Comparison of ENCODE assay signal across 9 cellular contexts in genomic region chr1:107058245-107059032, GRCh38. TPM values are rescaled to one million over a fixed set of nuclear protein-coding genes. Genes with fewer than 3 reads are reported as not detected.
DNase-seq lines count a peak whose midpoint lies in the region; ATAC-seq, FAIRE-seq and TF ChIP-seq lines count a peak whose summit lies in the region.
"Had no signal": no experiment of that assay in that cellular context is flagged by ENCODE, and none has a peak within 500 bp of the region (broad histone marks: within the 10 kb centered on the region; RNA-seq: fewer than 3 reads in every experiment).

No MANE protein-coding gene starts in this region.

- CTCF ChIA-PET in A673 (lab: Charles Lee) = no interaction called here
- CTCF ChIA-PET in activated CD4-positive, alpha-beta memory T cell treated with anti-CD3 and anti-CD28 coated beads, Interleukin-2, amount 10 ng/mL, durations not matched to agents 7 days and 5 days (lab: Charles Lee) = no interaction called here

- H3K4me1 ChIP-seq in A673 (ENCODE audit: insufficient read depth, low read length, poor library complexity, severe bottlenecking) = peaks cover 13% of the 10 kb centered on the region

- H3K27me3 ChIP-seq in A673 (replicated peaks; ENCODE audit: insufficient read depth, low read depth, low read length, poor library complexity) = no peaks in the 10 kb centered on the region

- peaks cover 31% of the 10 kb centered on the region for H3K36me3 Mint-ChIP-seq in activated CD4-positive, alpha-beta memory T cell treated with anti-CD3 and anti-CD28 coated beads, Interleukin-2, amount 10 ng/mL, durations not matched to agents 7 days and 5 days (ENCODE audit: low read depth)
- peaks cover 4 to 10% (median 6%) of the 10 kb centered on the region in 3 donors for H3K36me3 Mint-ChIP-seq in immature natural killer cell

- H3K36me3 ChIP-seq in A673 (ENCODE audit: insufficient read depth, low read length, poor library complexity, severe bottlenecking) = peaks cover 15% of the 10 kb centered on the region

- DNase-seq in A673 (ENCODE audit: low spot score) (no peak), immature natural killer cell (no peak), NCI-H2227 (lab: John Stamatoyannopoulos, UW; ENCODE audit: unreplicated experiment) (no peak), NCI-H2029 (lab: John Stamatoyannopoulos, UW) (no peak), RCC 7860 (ENCODE audit: low spot score) (no peak)
- no peak for DNase-seq in activated CD4-positive, alpha-beta memory T cell treated with anti-CD3 and anti-CD28 coated beads, Interleukin-2, amount 10 ng/mL, durations not matched to agents 7 days and 5 days
- DNase-seq: activated CD4-positive, CD25-positive, alpha-beta regulatory T cell had no signal

- no peak for FAIRE-seq in RCC 7860 (lab: Jason Lieb, UNC)

- BruUV-seq in A673 (replicated peaks; lab: Mats Ljungman, UMichigan) = no TSS peak

- no peaks in the 10 kb centered on the region for H3K27me3 Mint-ChIP-seq in activated CD4-positive, alpha-beta memory T cell treated with anti-CD3 and anti-CD28 coated beads, Interleukin-2, amount 10 ng/mL, durations not matched to agents 7 days and 5 days
- peaks cover 0 to 2% (median 2%) of the 10 kb centered on the region in 3 donors for H3K27me3 Mint-ChIP-seq in immature natural killer cell (ENCODE audit: low read depth in 3 of 3)

- POLR2A ChIA-PET in A673 (lab: Charles Lee; ENCODE audit: low non-redundant PET) = no interaction called here
- POLR2A ChIA-PET in activated CD4-positive, alpha-beta memory T cell treated with anti-CD3 and anti-CD28 coated beads, Interleukin-2, amount 10 ng/mL, durations not matched to agents 7 days and 5 days (lab: Charles Lee) = no interaction called here

- intact Hi-C loops in A673 (cut with micrococcal nuclease; ENCODE audit: unreplicated experiment) = loop anchor here (5.0 kb wide), 2 partner anchors 204 to 406 kb away; no protein-coding TSS in a partner anchor

- H3K27ac ChIP-seq in A673 (ENCODE audit: low read depth, low read length, poor library complexity, severe bottlenecking) = peak overlapping the region; percentile 89

- H3K4me3 ChIP-seq in A673 (ENCODE audit: low read depth, low read length, poor library complexity, severe bottlenecking) = peak overlapping the region; percentile 78

- no peak overlapping the region for H3K27ac Mint-ChIP-seq in activated CD4-positive, alpha-beta memory T cell treated with anti-CD3 and anti-CD28 coated beads, Interleukin-2, amount 10 ng/mL, durations not matched to agents 7 days and 5 days
- H3K27ac Mint-ChIP-seq in immature natural killer cell = peak overlapping the region in 3 of 6 donors; percentile 60 to 90 (median 61)

- no peak for TF ChIP-seq CTCF in A673 (conservative IDR thresholded peaks at IDR 0.05; ENCODE audit: low read depth, low read length)

- no peaks in the 10 kb centered on the region for H3K9me3 Mint-ChIP-seq in activated CD4-positive, alpha-beta memory T cell treated with anti-CD3 and anti-CD28 coated beads, Interleukin-2, amount 10 ng/mL, durations not matched to agents 7 days and 5 days
- no peaks in the 10 kb centered on the region for H3K9me3 Mint-ChIP-seq in immature natural killer cell

- H3K9me3 ChIP-seq in A673 (ENCODE audit: low read depth, low read length, poor library complexity, severe bottlenecking) = no peaks in the 10 kb centered on the region

- peak overlapping the region; percentile 50 for H3K4me3 Mint-ChIP-seq in activated CD4-positive, alpha-beta memory T cell treated with anti-CD3 and anti-CD28 coated beads, Interleukin-2, amount 10 ng/mL, durations not matched to agents 7 days and 5 days
- peak overlapping the region; percentile 65 to 99 (median 98) for H3K4me3 Mint-ChIP-seq in immature natural killer cell

- H3K4me1 Mint-ChIP-seq in activated CD4-positive, alpha-beta memory T cell treated with anti-CD3 and anti-CD28 coated beads, Interleukin-2, amount 10 ng/mL, durations not matched to agents 7 days and 5 days = peaks cover 19% of the 10 kb centered on the region
- peaks cover 20 to 27% of the 10 kb centered on the region in 2 donors for H3K4me1 Mint-ChIP-seq in immature natural killer cell

- ATAC-seq in GM21786 (IDR thresholded peaks at IDR 0.05; ENCODE audit: unreplicated experiment) (peak; percentile 14), HG03457 (IDR thresholded peaks at IDR 0.05; ENCODE audit: unreplicated experiment) (no peak)

RNA-seq across cellular contexts. Expression of gene PRMT6, which starts 2.0 kb away (rescaled TPM):
- total RNA-seq in A673 (2021) = 50.4 and 53.0 TPM in 2 replicates
- total RNA-seq in activated CD4-positive, alpha-beta memory T cell treated with anti-CD3 and anti-CD28 coated beads, Interleukin-2, amount 10 ng/mL, durations not matched to agents 7 days and 5 days = 10 to 100 TPM; 11.8 to 12.5 TPM
- polyA plus RNA-seq in immature natural killer cell = 10 to 100 TPM; 18.7 to 20.7 (median 19.8) TPM
